Comparison of ENCODE assay signal across 14 cellular contexts in genomic region chr10:23172846-23173548, GRCh38. TPM values are rescaled to one million over a fixed set of nuclear protein-coding genes. Genes with fewer than 3 reads are reported as not detected.
DNase-seq lines count a peak whose midpoint lies in the region; ATAC-seq, FAIRE-seq and TF ChIP-seq lines count a peak whose summit lies in the region.
"Had no signal": no experiment of that assay in that cellular context is flagged by ENCODE, and none has a peak within 500 bp of the region (broad histone marks: within the 10 kb centered on the region; RNA-seq: fewer than 3 reads in every experiment).

No MANE protein-coding gene starts in this region.

- H3K36me3 ChIP-seq in HUES48 (ENCODE audit: control insufficient read depth, insufficient read depth, low read length) (no peaks in the 10 kb centered on the region), H1 (ENCODE audit: control insufficient read depth in 2 of 4, insufficient read depth in 4 of 4, low read length in 3 of 4) (peaks cover 0 to 4% (median 0%) of the 10 kb centered on the region in 4 experiments; a peak in 1 of 8 replicates)

- no peak for FAIRE-seq in H1 (lab: Jason Lieb, UNC)
- FAIRE-seq: TTC549 had no signal

- H3K4me1 ChIP-seq in HUES48 (ENCODE audit: control insufficient read depth, insufficient read depth, low read length): 0 out of 2 replicates have a peak, but pooled peaks cover 14% of the 10 kb centered on the region
- H3K4me1 ChIP-seq in H1 (replicated peaks in 1 of 4; ENCODE audit: control insufficient read depth in 3 of 4, insufficient read depth in 4 of 4, low read length in 3 of 4): peaks cover 2 to 10% (median 5%) of the 10 kb centered on the region in 4 experiments; a peak in 6 of 7 replicates

- no peak for TF ChIP-seq POLR2A in H1 (IDR thresholded peaks at IDR 0.05; ENCODE audit: control extremely low read depth in 1 of 2, low read depth in 2 of 2, low read length in 2 of 2)

- H2BK5ac ChIP-seq in H1 (ENCODE audit: low read depth, low read length): no peak overlapping the region

- H3K4me3 ChIP-seq in HUES48 (ENCODE audit: low read depth, low read length) (peak overlapping the region; percentile 54), H1 (ENCODE audit: extremely low read depth in 1 of 4, insufficient read depth in 2 of 4, low read depth in 3 of 4, low read length in 4 of 4) (peak overlapping the region; percentile 13 to 54 (median 29); a peak in 7 of 8 replicates)

- no peak for TF ChIP-seq RAD21 in H1 (IDR thresholded peaks at IDR 0.05 in 1 of 2, conservative IDR thresholded peaks at IDR 0.05 in 1 of 2; ENCODE audit: low read depth in 2 of 2, low read length in 2 of 2)

- POLR2A ChIA-PET in H1 (lab: Charles Lee; ENCODE audit: partially characterized antibody): interaction anchor here (0.9 to 1.4 kb wide), 2 partner anchors 16 to 20 kb away, joined by 3 to 4 read pairs; no protein-coding TSS in a partner anchor

- CTCF ChIA-PET in H1 (lab: Charles Lee; ENCODE audit: partially characterized antibody): interaction anchor here (0.7 to 2.6 kb wide), 11 partner anchors 9 to 165 kb away, joined by 3 to 9 read pairs (median 4); partner anchors contain the start of gene PTF1A

- no peak overlapping the region for H2BK12ac ChIP-seq in H1 (ENCODE audit: low read depth, low read length)

- H4K20me1 ChIP-seq in H1 (replicated peaks in 1 of 2; ENCODE audit: control insufficient read depth in 1 of 2, insufficient read depth in 2 of 2, low read length in 2 of 2): peaks cover 10 to 11% of the 10 kb centered on the region in 2 experiments

- no peak overlapping the region for H2AFZ ChIP-seq in H1 (ENCODE audit: low read length)

- H4K5ac ChIP-seq in H1 (ENCODE audit: insufficient read length, low read depth, low read length): no peak overlapping the region

- no peak overlapping the region for H4K8ac ChIP-seq in H1 (ENCODE audit: extremely low read depth, insufficient read depth, low read length)

- no peak overlapping the region for H3K27ac ChIP-seq in HUES48 (ENCODE audit: low read depth, low read length)
- H3K27ac ChIP-seq in H1 (ENCODE audit: low read depth, low read length): no peak overlapping the region

- no peak overlapping the region for H3K9ac ChIP-seq in HUES48 (ENCODE audit: low read depth, low read length)
- H3K9ac ChIP-seq in H1 (replicated peaks in 1 of 4; ENCODE audit: extremely low read depth in 1 of 4, low read depth in 3 of 4, low read length in 3 of 4): no peak overlapping the region

- no peak overlapping the region for H3K23ac ChIP-seq in H1 (ENCODE audit: insufficient read length)

- H3K4ac ChIP-seq in H1 (replicated peaks; ENCODE audit: insufficient read length, low read depth, low read length): no peak overlapping the region

- no peaks in the 10 kb centered on the region for H3K79me2 ChIP-seq in H1 (ENCODE audit: control insufficient read depth in 1 of 2, insufficient read depth in 2 of 2, low read length in 2 of 2)

- H3K27me3 ChIP-seq in HUES48 (ENCODE audit: control insufficient read depth, insufficient read depth, low read length) (peaks cover 100% of the 10 kb centered on the region), H1 (replicated peaks in 1 of 4; ENCODE audit: control insufficient read depth in 3 of 4, extremely low read depth in 1 of 4, insufficient read depth in 3 of 4, low read length in 3 of 4) (peaks cover 79 to 98% (median 95%) of the 10 kb centered on the region in 4 experiments)

- peaks cover 2% of the 10 kb centered on the region; the same call in 1 of the 2 replicates for H3K23me2 ChIP-seq in H1 (ENCODE audit: low read depth, low read length)

- no peak for ATAC-seq in GM21786 (IDR thresholded peaks at IDR 0.05; ENCODE audit: unreplicated experiment)
- ATAC-seq in GM18520 (IDR thresholded peaks at IDR 0.05; ENCODE audit: unreplicated experiment): no peak

- H3K4me2 ChIP-seq in H1 (ENCODE audit: insufficient read depth in 1 of 2, low read depth in 2 of 2, low read length in 2 of 2): peak overlapping the region; percentile 57 to 76

- TF ChIP-seq CTCF in H1 (IDR thresholded peaks at IDR 0.05; ENCODE audit: control extremely low read depth in 1 of 3, insufficient read depth in 1 of 3, low read depth in 1 of 3, low read length in 3 of 3): 0 out of 4 replicates have a peak, but pooled peaks of 1 of the 3 experiments have one; percentile 11

- H3K56ac ChIP-seq in H1 (replicated peaks; ENCODE audit: insufficient read length, low read depth, low read length): no peak overlapping the region

- no peak overlapping the region for H3K18ac ChIP-seq in H1 (ENCODE audit: extremely low read depth, low read length)

- H3K79me1 ChIP-seq in H1 (ENCODE audit: low read depth, low read length): no peaks in the 10 kb centered on the region

- H2AK5ac ChIP-seq in H1 (ENCODE audit: low read depth, low read length): no peak overlapping the region

- H2BK15ac ChIP-seq in H1 (ENCODE audit: low read length): no peak overlapping the region

- no peak overlapping the region for H2BK120ac ChIP-seq in H1 (replicated peaks; ENCODE audit: low read depth, low read length)

- WGBS in H1 (ENCODE audit: extremely low coverage in 1 of 2, insufficient coverage in 1 of 2, insufficient read length in 1 of 2, insufficient replicate concordance in 2 of 2, low coverage in 1 of 2, low lambda C conversion rate in 2 of 2, missing lambda C conversion rate in 1 of 2), 2 experiments: 1% methylated on average over 48 of the region's 48 CpGs; no CpG with 5 or more reads in 1 of the 2 experiments

- H3K14ac ChIP-seq in H1 (ENCODE audit: insufficient read length): no peak overlapping the region

- H4K91ac ChIP-seq in H1 (replicated peaks; ENCODE audit: insufficient read length, low read length): no peak overlapping the region

- DNase-seq in ELF-1 (ENCODE audit: low read depth, low spot score) (peak; percentile 78), H1 (ENCODE audit: low read depth in 1 of 2, low spot score in 2 of 2) (no peak), occipital lobe (lab: John Stamatoyannopoulos, UW) (peak; percentile 6)
- DNase-seq in stimulated activated CD4-positive, alpha-beta T cell treated with anti-CD3 and anti-CD28 coated beads, Interleukin-4, amount 100 ng/mL, for 24 hours: no peak
- DNase-seq: CD4-positive, alpha-beta memory T cell; Kasumi-1; NCI-H446 had no signal

- H3K9me3 ChIP-seq in HUES48 (ENCODE audit: control insufficient read depth, insufficient read depth, low read length) (no peaks in the 10 kb centered on the region), H1 (ENCODE audit: insufficient read depth in 2 of 2, low read depth in 1 of 2, low read length in 1 of 2) (no peaks in the 10 kb centered on the region)

- no peak overlapping the region for H2BK20ac ChIP-seq in H1 (ENCODE audit: low read length)

- no peak for TF ChIP-seq EP300 in H1 (IDR thresholded peaks at IDR 0.05; ENCODE audit: borderline replicate concordance in 1 of 2, low read depth in 2 of 2, low read length in 2 of 2)

TF ChIP-seq in H1, 55 proteins besides CTCF, POLR2A, EP300 and RAD21:
- TF ChIP-seq TEAD4 (IDR thresholded peaks at IDR 0.05; ENCODE audit: low read depth, low read length) (0 out of 2 replicates have a peak, but pooled peaks have one; percentile 16), TBP (IDR thresholded peaks at IDR 0.05; ENCODE audit: low read depth, low read length) (no peak), SIN3A (conservative IDR thresholded peaks at IDR 0.05 in 1 of 2, IDR thresholded peaks at IDR 0.05 in 1 of 2; ENCODE audit: low read depth in 1 of 2, low read length in 2 of 2) (peak in 1 of 2 experiments; percentile 20; a peak in 1 of 4 replicates), RNF2 (IDR thresholded peaks at IDR 0.05; ENCODE audit: borderline replicate concordance, low read depth, low read length, missing control alignments, poor library complexity, severe bottlenecking) (peak; percentile 21), TCF12 (IDR thresholded peaks at IDR 0.05; ENCODE audit: low read depth, low read length) (0 out of 2 replicates have a peak, but pooled peaks have one; percentile 37)
TF ChIP-seq in H1: peak in this region for 4.

RNA-seq across cellular contexts. Expression of gene PTF1A, which starts 19.1 kb away (rescaled TPM):
- not detected in 2 replicates for total RNA-seq in H1 (2021; fragmentation: NEBNext Ultra II Directional; extraction: Animal tissue kit (Norgen Biotek cat#: 25700))
- not detected in 2 replicates for polyA plus RNA-seq in H1 (2011; rRNA removed)
- not detected for polyA plus RNA-seq in H1 (2011; cell fraction: cytosol; rRNA removed)
- polyA plus RNA-seq in H1 (2011; cell fraction: nucleus; rRNA removed): not detected
- polyA plus RNA-seq in H1 (2012, experiment 1 of 2): not detected in 4 replicates
- polyA plus RNA-seq in H1 (2012, experiment 2 of 2): not detected
- not detected for polyA plus RNA-seq in H1 (2013, experiment 1 of 2)
- not detected for polyA plus RNA-seq in H1 (2013, experiment 2 of 2)
- not detected in 2 replicates for polyA minus RNA-seq in H1 (2011; rRNA and poly(A)+ RNA removed)
- not detected for polyA minus RNA-seq in H1 (2011; cell fraction: cytosol; rRNA and poly(A)+ RNA removed)
- not detected for polyA minus RNA-seq in H1 (2011; cell fraction: nucleus; rRNA and poly(A)+ RNA removed)
- total RNA-seq in occipital lobe: not detected
- total RNA-seq: CD4-positive, alpha-beta memory T cell; lung microvascular endothelial cell; RPMI7951; temporal lobe had no signal
- polyA plus RNA-seq: CD4-positive, alpha-beta memory T cell had no signal

Comparison
In these comparisons a context has a peak if more than half of its experiments do, and no peak if none do; other contexts are left out.
1. DNase-seq: peak in ELF-1 (single experiment) and occipital lobe (single experiment); none in H1 (0 of 2) and stimulated activated CD4-positive, alpha-beta T cell treated with anti-CD3 and anti-CD28 coated beads, Interleukin-4, amount 100 ng/mL, for 24 hours (single experiment).